Comparison of ENCODE assay signal across 18 cellular contexts in the genomic region with DNA sequence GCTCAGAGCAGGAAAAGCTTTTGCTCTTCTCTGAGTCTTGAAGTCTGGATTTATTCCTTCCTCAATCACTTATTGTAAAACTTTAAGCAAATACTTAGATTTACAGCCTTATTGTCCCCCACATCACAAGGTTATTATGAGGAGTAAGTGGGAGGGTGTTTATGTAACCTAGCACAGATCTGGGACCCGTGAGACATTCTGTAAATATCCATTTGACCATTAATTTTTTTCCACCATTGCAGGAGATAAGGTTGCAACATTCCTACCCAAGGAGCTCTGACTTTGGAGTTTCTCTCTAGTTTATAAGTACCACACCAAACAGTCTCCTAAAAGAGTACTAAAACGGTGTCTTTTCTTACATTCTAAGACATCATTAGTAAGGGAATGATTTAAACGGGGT. TPM values are rescaled to one million over a fixed set of nuclear protein-coding genes. Genes with fewer than 3 reads are reported as not detected.
DNase-seq lines count a peak whose midpoint lies in the region; FAIRE-seq and TF ChIP-seq lines count a peak whose summit lies in the region.
"Had no signal": no experiment of that assay in that cellular context is flagged by ENCODE, and none has a peak within 500 bp of the region (broad histone marks: within the 10 kb centered on the region; RNA-seq: fewer than 3 reads in every experiment).

No MANE protein-coding gene starts in this region.

- H3K4me2 ChIP-seq in skeletal muscle satellite cell (ENCODE audit: low read length) = peak overlapping the region; percentile 35

- FAIRE-seq in urothelium cell line (lab: Jason Lieb, UNC) = no peak
- FAIRE-seq: colon, GM12878, TTC549 had no signal

- H3K9ac ChIP-seq in skeletal muscle satellite cell (ENCODE audit: low read depth, low read length) = peak overlapping the region; percentile 48

- peaks cover 44% of the 10 kb centered on the region for H3K4me1 ChIP-seq in skeletal muscle satellite cell (ENCODE audit: control insufficient read depth, insufficient read depth, low read length)
- H3K4me1 ChIP-seq: Peyer's patch had no signal

- no peak overlapping the region for H3K27ac ChIP-seq in dorsolateral prefrontal cortex
- H3K27ac ChIP-seq: left ventricle myocardium inferior, Peyer's patch had no signal

- H3K9me3 ChIP-seq in skeletal muscle satellite cell (replicated peaks; ENCODE audit: low read length) = no peaks in the 10 kb centered on the region
- H3K9me3 ChIP-seq: Peyer's patch had no signal

- TF ChIP-seq CTCF in foreskin fibroblast (IDR thresholded peaks at IDR 0.05; ENCODE audit: low read depth, low read length) = no peak
- TF ChIP-seq CTCF in dorsolateral prefrontal cortex (IDR thresholded peaks at IDR 0.05 in 54 of 56, conservative IDR thresholded peaks at IDR 0.05 in 2 of 56; ENCODE audit: low read depth in 1 of 56, partially characterized antibody in 56 of 56) = no peak

- no peaks in the 10 kb centered on the region for H3K36me3 ChIP-seq in skeletal muscle satellite cell (ENCODE audit: insufficient read depth, low read length)
- H3K36me3 ChIP-seq: left ventricle myocardium inferior, Peyer's patch had no signal

- intact Hi-C loops in dorsolateral prefrontal cortex (cut with DNase I) = no loop called here

- peak; percentile 26 for DNase-seq in Daoy (ENCODE audit: low read depth)
- DNase-seq in amniotic epithelial cell (ENCODE audit: low read depth) = peak; percentile 97
- DNase-seq in foreskin fibroblast = peak; percentile 54 to 56
- DNase-seq in activated naive CD4-positive, alpha-beta T cell (lab: John Stamatoyannopoulos, UW) = no peak
- no peak for DNase-seq in dorsolateral prefrontal cortex
- no peak for DNase-seq in DMS79 (lab: John Stamatoyannopoulos, UW)
- no peak for DNase-seq in urothelium cell line (ENCODE audit: low spot score)
- DNase-seq: activated CD4-positive, alpha-beta T cell treated with anti-CD3 and anti-CD28 coated beads, Interleukin-2, amount 10 ng/mL, durations not matched to agents 7 days and 5 days; activated T-cell treated with anti-CD3 and anti-CD28 coated beads, Interleukin-2, amount 50 U/mL, for 1 hour; H9; left ventricle myocardium inferior; MM.1S; Peyer's patch; substantia nigra had no signal

- H3K4me3 ChIP-seq in foreskin fibroblast (ENCODE audit: low read depth in 1 of 2, low read length in 2 of 2) (no peak overlapping the region), skeletal muscle satellite cell (ENCODE audit: low read length) (peak overlapping the region; percentile 12), dorsolateral prefrontal cortex (no peak overlapping the region)
- H3K4me3 ChIP-seq: GM12878, left ventricle myocardium inferior, Peyer's patch had no signal

- no peaks in the 10 kb centered on the region for H3K27me3 ChIP-seq in skeletal muscle satellite cell (ENCODE audit: control insufficient read depth, insufficient read depth, low read length)
- H3K27me3 ChIP-seq in dorsolateral prefrontal cortex = no peaks in the 10 kb centered on the region
- H3K27me3 ChIP-seq: Peyer's patch had no signal

RNA-seq across cellular contexts. Expression of gene CTIF, which starts 52.1 kb away (rescaled TPM):
- 3.6 and 8.2 TPM in 2 replicates for total RNA-seq in Daoy (2014; rRNA removed; shearing (Covaris generic))
- 15.3 and 16.2 TPM in 2 replicates for total RNA-seq in skeletal muscle satellite cell (2012; rRNA removed)
- total RNA-seq in dorsolateral prefrontal cortex = 100 to 1,000 TPM; 148 to 308 (median 218) TPM

Comparison
In these comparisons a context has a peak if more than half of its experiments do, and no peak if none do; other contexts are left out.
1. DNase-seq: peak in Daoy (single experiment), amniotic epithelial cell (single experiment) and foreskin fibroblast (2 of 2); none in activated naive CD4-positive, alpha-beta T cell (0 of 4), dorsolateral prefrontal cortex (0 of 10), DMS79 (single experiment) and urothelium cell line (single experiment).
2. RNA of gene CTIF, which starts 52.1 kb away (total RNA-seq): 148 to 308 TPM in dorsolateral prefrontal cortex; 3.6 to 8.2 TPM in Daoy; every median in the first group is over 10 times any median in the second.